Comparison of ENCODE assay signal across 1 cellular context in the genomic region with DNA sequence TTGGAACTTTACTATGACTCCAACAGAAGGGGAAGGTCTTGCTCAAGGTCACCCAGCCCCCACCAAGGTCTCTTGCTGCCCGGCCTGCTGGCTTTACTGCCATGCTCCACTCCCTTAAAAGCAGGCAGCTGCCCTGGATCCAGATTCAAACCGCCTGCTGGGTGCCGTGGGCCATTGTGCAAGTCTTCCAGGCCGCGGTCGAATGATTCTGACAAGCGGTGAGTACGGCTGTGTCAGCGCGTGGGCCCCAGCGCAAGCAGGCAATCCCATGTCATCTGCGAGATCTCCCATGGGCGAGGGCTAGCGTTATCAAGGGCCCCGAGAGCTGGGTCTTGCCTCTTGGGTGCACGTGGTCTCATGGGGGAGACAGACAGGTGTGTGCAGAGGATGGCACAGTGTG.
TF ChIP-seq lines count a peak whose summit lies in the region.

No MANE protein-coding gene starts in this region.

TF ChIP-seq in HCT116, 20 proteins besides CTCF, POLR2A, EP300 and RAD21 (continued from another document):
- TF ChIP-seq, protein P1, sequence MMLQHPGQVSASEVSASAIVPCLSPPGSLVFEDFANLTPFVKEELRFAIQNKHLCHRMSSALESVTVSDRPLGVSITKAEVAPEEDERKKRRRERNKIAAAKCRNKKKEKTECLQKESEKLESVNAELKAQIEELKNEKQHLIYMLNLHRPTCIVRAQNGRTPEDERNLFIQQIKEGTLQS (IDR thresholded peaks at IDR 0.05): no peak
- TF ChIP-seq ELF1 (IDR thresholded peaks at IDR 0.05; ENCODE audit: borderline replicate concordance, low read depth) (no peak), EZH2phosphoT487 (IDR thresholded peaks at IDR 0.05; ENCODE audit: borderline replicate concordance) (no peak), POLR2AphosphoS5 (IDR thresholded peaks at IDR 0.05; ENCODE audit: low read depth, low read length) (no peak), SIN3A (IDR thresholded peaks at IDR 0.05; ENCODE audit: low read depth) (no peak)
